In genomic region chr14:60651936-60652673, GRCh38 we compare ENCODE assay signal across 9 cellular contexts. TPM values are rescaled to one million over a fixed set of nuclear protein-coding genes. Genes with fewer than 3 reads are reported as not detected.
DNase-seq lines count a peak whose midpoint lies in the region; ATAC-seq and TF ChIP-seq lines count a peak whose summit lies in the region.
"Had no signal": no experiment of that assay in that cellular context is flagged by ENCODE, and none has a peak within 500 bp of the region (broad histone marks: within the 10 kb centered on the region; RNA-seq: fewer than 3 reads in every experiment).

No MANE protein-coding gene starts in this region.

- peak overlapping the region; percentile 74 for H2AFZ ChIP-seq in IMR-90 (replicated peaks; ENCODE audit: low read length, poor library complexity)

- no peaks in the 10 kb centered on the region for H3K9me1 ChIP-seq in IMR-90 (ENCODE audit: insufficient read depth, low read length)

- no peaks in the 10 kb centered on the region for H3K9me3 ChIP-seq in IMR-90 (ENCODE audit: control insufficient read depth, insufficient read depth, low read length)

- DNase-seq in DMS79 treated with DMSO at 0.1 percent for 48 hours (lab: John Stamatoyannopoulos, UW) (peak; percentile 77), IMR-90 (peak; percentile 21), astrocyte of the hippocampus (ENCODE audit: low read depth, low spot score) (peak; percentile 46), neural crest cell (ENCODE audit: low read depth, low spot score) (no peak), RWPE1 (ENCODE audit: low spot score) (no peak)
- DNase-seq: anterior cingulate cortex had no signal

- H4K8ac ChIP-seq in IMR-90 (ENCODE audit: low read depth in 2 of 2, low read length in 2 of 2) = no peak overlapping the region

- H4K5ac ChIP-seq in IMR-90 (ENCODE audit: low read depth, low read length) = no peak overlapping the region

- no peak for ATAC-seq in IMR-90 (ENCODE audit: low read depth)
- no peak for ATAC-seq in HG03565 (IDR thresholded peaks at IDR 0.05; ENCODE audit: unreplicated experiment)
- ATAC-seq in GM21515 (IDR thresholded peaks at IDR 0.05; ENCODE audit: unreplicated experiment) = no peak

- H3K4me1 ChIP-seq in IMR-90 (ENCODE audit: control insufficient read depth, insufficient read depth, low read length) = peaks cover 7% of the 10 kb centered on the region; the same call in 1 of the 2 replicates

- H2AK9ac ChIP-seq in IMR-90 (replicated peaks; ENCODE audit: low read depth, low read length, poor library complexity) = no peak overlapping the region

- TF ChIP-seq POLR2A in IMR-90 (IDR thresholded peaks at IDR 0.05; ENCODE audit: low read depth, low read length) = no peak

- H4K20me1 ChIP-seq in IMR-90 (ENCODE audit: insufficient read depth, low read length) = peaks cover 17% of the 10 kb centered on the region

- H3K36me3 ChIP-seq in IMR-90 (ENCODE audit: control insufficient read depth, insufficient read depth, low read length) = peaks cover 3% of the 10 kb centered on the region; the same call in 1 of the 2 replicates

- H2AK5ac ChIP-seq in IMR-90 (ENCODE audit: low read depth, low read length) = no peak overlapping the region

- H3K79me1 ChIP-seq in IMR-90 (ENCODE audit: low read depth in 1 of 2, low read length in 2 of 2) = peaks cover 0 to 12% of the 10 kb centered on the region in 2 experiments; a peak in 1 of 4 replicates

- TF ChIP-seq CTCF in IMR-90 (conservative IDR thresholded peaks at IDR 0.05; ENCODE audit: low read depth, low read length) (no peak), neural crest cell (conservative IDR thresholded peaks at IDR 0.05) (no peak), RWPE1 (conservative IDR thresholded peaks at IDR 0.05; ENCODE audit: low read depth) (no peak)

- 58% methylated on average over 16 of the region's 37 CpGs; no CpG with 5 or more reads in 1 of the 2 experiments for WGBS in IMR-90 (ENCODE audit: extremely low coverage in 2 of 2, insufficient read length in 1 of 2), 2 experiments

- no peak overlapping the region for H2BK20ac ChIP-seq in IMR-90 (ENCODE audit: low read depth, low read length)

- POLR2A ChIA-PET in IMR-90 (lab: Charles Lee; ENCODE audit: unreplicated experiment) = no interaction called here
- POLR2A ChIA-PET in RWPE1 (lab: Yijun Ruan, JAX; ENCODE audit: low non-redundant PET) = no interaction called here

- peak overlapping the region; percentile 15 for H3K4me3 Mint-ChIP-seq in neural crest cell

- H3K36me3 Mint-ChIP-seq in neural crest cell (ENCODE audit: low read depth) = no peaks in the 10 kb centered on the region

- no peak overlapping the region for H3K18ac ChIP-seq in IMR-90 (ENCODE audit: low read depth, low read length)

- H3K4me3 ChIP-seq in IMR-90 (ENCODE audit: insufficient read depth, low read depth, low read length) = no peak overlapping the region

- H3K27me3 Mint-ChIP-seq in neural crest cell (ENCODE audit: low read depth) = peaks cover 99% of the 10 kb centered on the region

- no TSS peak for BruUV-seq in IMR-90 (replicated peaks; lab: Mats Ljungman, UMichigan)

- H3K4me1 Mint-ChIP-seq in neural crest cell = peaks cover 43% of the 10 kb centered on the region

- no peaks in the 10 kb centered on the region; the same call in 1 of the 2 replicates for H3K27me3 ChIP-seq in IMR-90 (ENCODE audit: control insufficient read depth, insufficient read depth, low read length)

- peak overlapping the region; percentile 23; the same call in 1 of the 2 replicates for H3K4me2 ChIP-seq in IMR-90 (ENCODE audit: low read depth, low read length)
- H3K4me2 ChIP-seq: KMS-11 had no signal

- 0 out of 2 replicates have a peak overlapping the region, but pooled peaks have one; percentile 4 for H3K14ac ChIP-seq in IMR-90 (replicated peaks; ENCODE audit: low read depth, low read length)

- no peak overlapping the region for H3K9ac ChIP-seq in IMR-90 (ENCODE audit: low read depth, low read length)
- H3K9ac ChIP-seq: KMS-11 had no signal

- intact Hi-C loops in IMR-90 (cut with micrococcal nuclease) = no loop called here

- in situ Hi-C loops in IMR-90 (cut with MboI; ENCODE audit: low sequenced_read_pairs) = no loop called here

- no peak overlapping the region for H3K27ac ChIP-seq in IMR-90 (ENCODE audit: insufficient read depth, low read length)
- no peak overlapping the region for H3K27ac ChIP-seq in RWPE1
- H3K27ac ChIP-seq: KMS-11 had no signal

- H2BK15ac ChIP-seq in IMR-90 (ENCODE audit: low read depth, low read length) = 0 out of 3 replicates have a peak overlapping the region, but pooled peaks have one; percentile 6

- peak overlapping the region; percentile 26; the same call in 1 of the 2 replicates for H2BK120ac ChIP-seq in IMR-90 (ENCODE audit: low read depth, low read length)

- no peak overlapping the region for H3K27ac Mint-ChIP-seq in neural crest cell (ENCODE audit: unreplicated experiment)

- no peak for TF ChIP-seq RAD21 in IMR-90 (IDR thresholded peaks at IDR 0.05; ENCODE audit: low read length)

- no peak overlapping the region for H2BK5ac ChIP-seq in IMR-90 (ENCODE audit: low read depth, low read length, poor library complexity, severe bottlenecking)

- H3K9me3 Mint-ChIP-seq in neural crest cell = no peaks in the 10 kb centered on the region

- CTCF ChIA-PET in IMR-90 (lab: Yijun Ruan, JAX) = no interaction called here
- CTCF ChIA-PET in RWPE1 (lab: Yijun Ruan, JAX) = no interaction called here

- no peak overlapping the region for H3K4ac ChIP-seq in IMR-90 (ENCODE audit: low read depth, low read length)

- dilution Hi-C loops in IMR-90 (cut with HindIII; ENCODE audit: low sequenced_read_pairs, unreplicated experiment) = no loop called here

- no peak overlapping the region; the same call in 1 of the 2 replicates for H4K91ac ChIP-seq in IMR-90 (ENCODE audit: insufficient read depth, low read depth, low read length)

- H3K23ac ChIP-seq in IMR-90 (ENCODE audit: low read depth, low read length) = peak overlapping the region; percentile 32; the same call in 1 of the 2 replicates

- H3K56ac ChIP-seq in IMR-90 (ENCODE audit: extremely low read depth, insufficient read depth, low read length) = no peak overlapping the region

TF ChIP-seq in IMR-90, 13 proteins besides CTCF, POLR2A, EP300 and RAD21:
- TF ChIP-seq MXI1 (IDR thresholded peaks at IDR 0.05; ENCODE audit: borderline replicate concordance, low read depth, low read length) (no peak), NFE2L2 (IDR thresholded peaks at IDR 0.05; ENCODE audit: low read depth, low read length) (no peak), RCOR1 (IDR thresholded peaks at IDR 0.05; ENCODE audit: insufficient replicate concordance, low read length) (no peak), USF2 (IDR thresholded peaks at IDR 0.05; ENCODE audit: low read depth, low read length) (no peak), MAFK (IDR thresholded peaks at IDR 0.05; ENCODE audit: low read depth, low read length) (no peak), CHD1 (IDR thresholded peaks at IDR 0.05; ENCODE audit: low read depth, low read length) (no peak), RFX5 (IDR thresholded peaks at IDR 0.05; ENCODE audit: low read depth, low read length) (no peak), BHLHE40 (IDR thresholded peaks at IDR 0.05; ENCODE audit: low read depth, low read length) (no peak)
- TF ChIP-seq, protein P1, sequence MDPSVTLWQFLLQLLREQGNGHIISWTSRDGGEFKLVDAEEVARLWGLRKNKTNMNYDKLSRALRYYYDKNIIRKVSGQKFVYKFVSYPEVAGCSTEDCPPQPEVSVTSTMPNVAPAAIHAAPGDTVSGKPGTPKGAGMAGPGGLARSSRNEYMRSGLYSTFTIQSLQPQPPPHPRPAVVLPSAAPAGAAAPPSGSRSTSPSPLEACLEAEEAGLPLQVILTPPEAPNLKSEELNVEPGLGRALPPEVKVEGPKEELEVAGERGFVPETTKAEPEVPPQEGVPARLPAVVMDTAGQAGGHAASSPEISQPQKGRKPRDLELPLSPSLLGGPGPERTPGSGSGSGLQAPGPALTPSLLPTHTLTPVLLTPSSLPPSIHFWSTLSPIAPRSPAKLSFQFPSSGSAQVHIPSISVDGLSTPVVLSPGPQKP (IDR thresholded peaks at IDR 0.05; ENCODE audit: borderline replicate concordance, low read depth, low read length) = no peak

RNA-seq across cellular contexts. Expression of gene SIX1, which starts 2.8 kb away (rescaled TPM):
- total RNA-seq in IMR-90 (2012; rRNA removed) = 7.7 and 8.6 TPM in 2 replicates
- 15.0 and 15.1 TPM in 2 replicates for polyA plus RNA-seq in IMR-90 (2012; rRNA removed)
- 12.2 and 21.4 TPM in 2 replicates for polyA plus RNA-seq in IMR-90 (2012; cell fraction: cytosol; rRNA removed)
- polyA plus RNA-seq in IMR-90 (2012; cell fraction: nucleus; rRNA removed; ENCODE audit: low replicate concordance) = 8.8 and 12.1 TPM in 2 replicates
- total RNA-seq in neural crest cell = 0.44 and 0.48 TPM in 2 replicates

Comparison
In these comparisons a context has a peak if more than half of its experiments do, and no peak if none do; other contexts are left out.
1. DNase-seq: peak in DMS79 treated with DMSO at 0.1 percent for 48 hours (single experiment), IMR-90 (single experiment) and astrocyte of the hippocampus (single experiment); none in neural crest cell (single experiment) and RWPE1 (single experiment).